ENCODE assay signal across 8 cellular contexts in genomic region chr1:45569962-45570581, GRCh38.
A peak's percentile ranks its signal among the peaks of the same experiment; 100 is the strongest.
DNase-seq lines count a peak whose midpoint lies in the region; ATAC-seq lines count a peak whose summit lies in the region.

No MANE protein-coding gene starts in this region.

- ATAC-seq in HG03342 (IDR thresholded peaks at IDR 0.05; ENCODE audit: unreplicated experiment), result peak; percentile 49
- ATAC-seq in memory B cell (ENCODE audit: low read depth), result peak; percentile 91
- ATAC-seq in HG02763 (IDR thresholded peaks at IDR 0.05; ENCODE audit: unreplicated experiment), result no peak

- no peaks in the 10 kb centered on the region for H3K27me3 Mint-ChIP-seq in memory B cell

- H3K9me3 Mint-ChIP-seq in memory B cell, result no peaks in the 10 kb centered on the region

- H3K27ac Mint-ChIP-seq in memory B cell, result peak overlapping the region; percentile 70

- DNase-seq in GF-D8 (lab: John Stamatoyannopoulos, UW) (peak; percentile 28), NCI-H69 (lab: John Stamatoyannopoulos, UW) (peak; percentile 60), ecto neural progenitor cell (ENCODE audit: low spot score) (peak; percentile 72), memory B cell (ENCODE audit: low spot score in 2 of 2) (peak; percentile 68 to 76)
- DNase-seq in activated CD4-positive, alpha-beta T cell treated with anti-CD3 and anti-CD28 coated beads, Interleukin-2, amount 50 U/mL, for 48 hours, result peak; percentile 70 to 78
- DNase-seq in stimulated activated CD8-positive, alpha-beta memory T cell treated with anti-CD3 and anti-CD28 coated beads, Interleukin-15, amount 100 ng/mL, for 4 hours (ENCODE audit: low read depth in 2 of 2), result peak; percentile 37 to 60

- peaks cover 14% of the 10 kb centered on the region for H3K36me3 Mint-ChIP-seq in memory B cell

- peaks cover 2% of the 10 kb centered on the region for H3K4me1 Mint-ChIP-seq in memory B cell

- no peak overlapping the region for H3K4me3 Mint-ChIP-seq in memory B cell
